ENCODE assay signal across 25 cellular contexts in genomic region chr9:136876476-136876875, GRCh38.
"Had no signal": no experiment of that assay in that cellular context is flagged by ENCODE, and none has a peak within 500 bp of the region (broad histone marks: within the 10 kb centered on the region; RNA-seq: fewer than 3 reads in every experiment).

No MANE protein-coding gene starts in this region.

- H3K4me3 Mint-ChIP-seq: effector memory CD8-positive, alpha-beta T cell; naive thymus-derived CD4-positive, alpha-beta T cell; nephron; stimulated activated memory B cell treated with anti-CD40 and anti-IgM and Interleukin-4, amounts not matched to agents 10 μg/mL and 1 μg/mL and 100 μg/mL, for 72 hours; stimulated activated naive CD8-positive, alpha-beta T cell treated with anti-CD3 and anti-CD28 coated beads, Interleukin-15, Interleukin-2, amounts not matched to agents 100 ng/mL and 50 ng/mL, for 24 hours had no signal

- H3K36me3 Mint-ChIP-seq: stimulated activated memory B cell treated with anti-CD40 and anti-IgM and Interleukin-4, amounts not matched to agents 10 μg/mL and 1 μg/mL and 100 μg/mL, for 72 hours had no signal

- H3K27ac Mint-ChIP-seq: effector memory CD8-positive, alpha-beta T cell; naive thymus-derived CD4-positive, alpha-beta T cell; nephron; stimulated activated memory B cell treated with anti-CD40 and anti-IgM and Interleukin-4, amounts not matched to agents 10 μg/mL and 1 μg/mL and 100 μg/mL, for 72 hours; stimulated activated naive CD8-positive, alpha-beta T cell treated with anti-CD3 and anti-CD28 coated beads, Interleukin-15, Interleukin-2, amounts not matched to agents 100 ng/mL and 50 ng/mL, for 24 hours had no signal

- H3K27me3 Mint-ChIP-seq: effector memory CD8-positive, alpha-beta T cell; naive thymus-derived CD4-positive, alpha-beta T cell; stimulated activated memory B cell treated with anti-CD40 and anti-IgM and Interleukin-4, amounts not matched to agents 10 μg/mL and 1 μg/mL and 100 μg/mL, for 72 hours; stimulated activated naive CD8-positive, alpha-beta T cell treated with anti-CD3 and anti-CD28 coated beads, Interleukin-15, Interleukin-2, amounts not matched to agents 100 ng/mL and 50 ng/mL, for 24 hours had no signal

- FAIRE-seq: endometrium, frontal cortex, keratinocyte had no signal

- H3K27ac ChIP-seq: ovary, psoas muscle, sigmoid colon, thoracic aorta, tibial nerve, upper lobe of right lung, uterus had no signal

- ATAC-seq: effector memory CD8-positive, alpha-beta T cell; left lobe of liver; naive thymus-derived CD4-positive, alpha-beta T cell; psoas muscle; right cardiac atrium; stimulated activated memory B cell treated with anti-CD40 and anti-IgM and Interleukin-4, amounts not matched to agents 10 μg/mL and 1 μg/mL and 100 μg/mL, for 72 hours; upper lobe of right lung had no signal

- H3K9me3 Mint-ChIP-seq: effector memory CD8-positive, alpha-beta T cell; stimulated activated memory B cell treated with anti-CD40 and anti-IgM and Interleukin-4, amounts not matched to agents 10 μg/mL and 1 μg/mL and 100 μg/mL, for 72 hours; stimulated activated naive CD8-positive, alpha-beta T cell treated with anti-CD3 and anti-CD28 coated beads, Interleukin-15, Interleukin-2, amounts not matched to agents 100 ng/mL and 50 ng/mL, for 24 hours had no signal

- H3K9me3 ChIP-seq: ovary, psoas muscle, sigmoid colon, thoracic aorta, tibial nerve, upper lobe of right lung, uterus had no signal

- H3K4me1 Mint-ChIP-seq: nephron had no signal

- DNase-seq: cortex of kidney; effector memory CD8-positive, alpha-beta T cell; erythroblast; mesenchymal stem cell; midbrain; naive thymus-derived CD4-positive, alpha-beta T cell; occipital lobe; ovary; posterior cingulate gyrus; psoas muscle; sigmoid colon; stimulated activated CD4-positive, alpha-beta T cell treated with anti-CD3 and anti-CD28 coated beads, Interleukin-2, amount 100 ng/mL, for 24 hours; stimulated activated CD4-positive, alpha-beta T cell treated with anti-CD3 and anti-CD28 coated beads, Interleukin-4, amount 100 ng/mL, for 24 hours; upper lobe of right lung; uterus had no signal

- H3K4me1 ChIP-seq: psoas muscle, uterus had no signal

- H3K27me3 ChIP-seq: ovary, sigmoid colon, tibial nerve, upper lobe of right lung, uterus had no signal

- H3K4me3 ChIP-seq: ovary, psoas muscle, sigmoid colon, thoracic aorta, tibial nerve, upper lobe of right lung, uterus had no signal

- H3K36me3 ChIP-seq: ovary, sigmoid colon, thoracic aorta, tibial nerve, upper lobe of right lung, uterus had no signal
